ENCODE assay signal across 8 cellular contexts in genomic region chr12:26748741-26749431, GRCh38.
DNase-seq lines count a peak whose midpoint lies in the region; ATAC-seq lines count a peak whose summit lies in the region.

No MANE protein-coding gene starts in this region.

- H3K27ac ChIP-seq in mesenchymal stem cell (ENCODE audit: low read length, poor library complexity, severe bottlenecking), result peak overlapping the region; percentile 85

- no peak overlapping the region for H2AFZ ChIP-seq in mesenchymal stem cell (ENCODE audit: low read depth, low read length)

- no peak overlapping the region for H2BK120ac ChIP-seq in mesenchymal stem cell (ENCODE audit: low read depth, low read length)

- H4K8ac ChIP-seq in mesenchymal stem cell (ENCODE audit: low read length), result no peak overlapping the region

- no peak overlapping the region for H2BK15ac ChIP-seq in mesenchymal stem cell (ENCODE audit: low read depth, poor library complexity, severe bottlenecking)

- ATAC-seq in GM18517 (IDR thresholded peaks at IDR 0.05; ENCODE audit: unreplicated experiment) (peak; percentile 46), HG02763 (IDR thresholded peaks at IDR 0.05; ENCODE audit: unreplicated experiment) (peak; percentile 39), T-helper 17 cell (no peak), GM19328 (IDR thresholded peaks at IDR 0.05; ENCODE audit: unreplicated experiment) (no peak)

- H2AK5ac ChIP-seq in mesenchymal stem cell (ENCODE audit: low read length, severe bottlenecking), result no peak overlapping the region

- no peak overlapping the region for H2BK5ac ChIP-seq in mesenchymal stem cell (ENCODE audit: low read depth, low read length, poor library complexity, severe bottlenecking)

- H3K9ac ChIP-seq in mesenchymal stem cell (ENCODE audit: low read length), result peak overlapping the region; percentile 24

- H3K27me3 Mint-ChIP-seq in T-helper 17 cell, result no peaks in the 10 kb centered on the region

- H3K4me1 Mint-ChIP-seq in T-helper 17 cell, result peaks cover 30% of the 10 kb centered on the region

- no peaks in the 10 kb centered on the region for H3K9me3 ChIP-seq in T-helper 17 cell (ENCODE audit: control insufficient read depth, low read length, poor library complexity, severe bottlenecking)
- H3K9me3 ChIP-seq in mesenchymal stem cell (ENCODE audit: control insufficient read depth, low read length), result no peaks in the 10 kb centered on the region

- peaks cover 24% of the 10 kb centered on the region for H3K79me1 ChIP-seq in mesenchymal stem cell (replicated peaks; ENCODE audit: low read length, poor library complexity, severe bottlenecking)

- H3K4me3 ChIP-seq in mesenchymal stem cell (ENCODE audit: insufficient read depth in 1 of 2, low read depth in 1 of 2, low read length in 2 of 2), result no peak overlapping the region

- no peak overlapping the region for H3K23ac ChIP-seq in mesenchymal stem cell (ENCODE audit: low read length in 2 of 2)

- 75% methylated on average over 2 of the region's 4 CpGs for WGBS in mesenchymal stem cell

- no peak overlapping the region for H3K14ac ChIP-seq in mesenchymal stem cell (ENCODE audit: low read length in 2 of 2)

- no peaks in the 10 kb centered on the region for H3K36me3 ChIP-seq in mesenchymal stem cell (ENCODE audit: control insufficient read depth in 1 of 2, insufficient read depth in 2 of 2, low read depth in 1 of 2, low read length in 2 of 2)

- no peak overlapping the region for H3K4ac ChIP-seq in mesenchymal stem cell (ENCODE audit: low read depth in 1 of 2, low read length in 2 of 2)

- H3K36me3 Mint-ChIP-seq in T-helper 17 cell (ENCODE audit: low read depth), result no peaks in the 10 kb centered on the region

- H3K18ac ChIP-seq in mesenchymal stem cell (ENCODE audit: low read depth in 1 of 2, low read length in 2 of 2), result no peak overlapping the region

- peaks cover 7% of the 10 kb centered on the region for H3K4me1 ChIP-seq in mesenchymal stem cell (ENCODE audit: control insufficient read depth, insufficient read depth, low read depth, low read length)

- intact Hi-C loops in head of caudate nucleus (cut with DNase I), result no loop called here

- no peak overlapping the region for H3K4me3 Mint-ChIP-seq in T-helper 17 cell

- DNase-seq in T-helper 17 cell (no peak), mesenchymal stem cell (peak; percentile 41), superior temporal gyrus (ENCODE audit: extremely low spot score) (no peak), ecto neural progenitor cell (ENCODE audit: low spot score) (no peak), head of caudate nucleus (no peak)

- H4K91ac ChIP-seq in mesenchymal stem cell (ENCODE audit: low read length), result no peak overlapping the region

- no peak overlapping the region for H3K4me2 ChIP-seq in mesenchymal stem cell (ENCODE audit: low read length, poor library complexity, severe bottlenecking)

- no peak overlapping the region for H2BK12ac ChIP-seq in mesenchymal stem cell (ENCODE audit: low read length in 2 of 2)

- H3K27ac Mint-ChIP-seq in T-helper 17 cell, result peak overlapping the region; percentile 10

- no peaks in the 10 kb centered on the region for H3K27me3 ChIP-seq in mesenchymal stem cell (ENCODE audit: control insufficient read depth in 1 of 2, insufficient read depth in 1 of 2, low read length in 2 of 2)

Comparison
In these comparisons a context has a peak if more than half of its experiments do, and no peak if none do; other contexts are left out.
1. ATAC-seq: peak in GM18517 (single experiment) and HG02763 (single experiment); none in T-helper 17 cell (single experiment) and GM19328 (single experiment).